ENCODE assay signal across 34 cellular contexts in genomic region chr13:92315265-92315664, GRCh38.
DNase-seq lines count a peak whose midpoint lies in the region; ATAC-seq and TF ChIP-seq lines count a peak whose summit lies in the region.
"Had no signal": no experiment of that assay in that cellular context is flagged by ENCODE, and none has a peak within 500 bp of the region (broad histone marks: within the 10 kb centered on the region; RNA-seq: fewer than 3 reads in every experiment).

No MANE protein-coding gene starts in this region.

- DNase-seq in fibroblast of lung (ENCODE audit: low read depth in 2 of 2) (peak; percentile 20 to 31), LoVo (ENCODE audit: low spot score) (no peak), foreskin fibroblast (no peak), SK-N-DZ (ENCODE audit: low spot score) (no peak)
- DNase-seq: activated B cell treated with CpG ODN at 0.5 μM for 24 hours; activated CD4-positive, alpha-beta T cell treated with anti-CD3 and anti-CD28 coated beads, Interleukin-2, amount 10 ng/mL, durations not matched to agents 7 days and 5 days; activated effector memory CD4-positive, alpha-beta T cell treated with Interleukin-2 at 50 U/mL for 16 hours; AML-193; aorta; caudate nucleus; CD4-positive, alpha-beta T cell; cortex of kidney; DND-41; effector memory CD4-positive, alpha-beta T cell; GF-D8; immature natural killer cell; left colon; mesendoderm; NCI-H1417; NCI-H2029 treated with DMSO at 0.1 percent for 48 hours; NCI-H345; retina; small intestine; stimulated activated naive CD4-positive, alpha-beta T cell treated with Interleukin-2 at 50 U/mL for 16 hours; T-helper 1 cell had no signal

- no peak overlapping the region for H3K4me3 ChIP-seq in OCI-LY3 (ENCODE audit: low read length)
- H3K4me3 ChIP-seq in fibroblast of lung (replicated peaks in 1 of 4; ENCODE audit: control extremely low read depth in 1 of 4, insufficient read depth in 1 of 4, low read depth in 3 of 4, low read length in 4 of 4): no peak overlapping the region
- H3K4me3 ChIP-seq in foreskin fibroblast (ENCODE audit: low read depth in 1 of 2, low read length in 2 of 2): no peak overlapping the region
- H3K4me3 ChIP-seq: A549, K562, SJCRH30 had no signal

- H3K27ac ChIP-seq in OCI-LY3 (ENCODE audit: low read length) (no peak overlapping the region), fibroblast of lung (ENCODE audit: insufficient read depth, low read length) (no peak overlapping the region)
- H3K27ac ChIP-seq: A549, epithelial cell of prostate, parathyroid adenoma, SJCRH30 had no signal

- peaks cover 7% of the 10 kb centered on the region for H3K36me3 ChIP-seq in OCI-LY3 (replicated peaks; ENCODE audit: low read depth, low read length)
- no peaks in the 10 kb centered on the region for H3K36me3 ChIP-seq in fibroblast of lung (ENCODE audit: control insufficient read depth, insufficient read depth, low read length)
- H3K36me3 ChIP-seq: SJCRH30 had no signal

- H2AFZ ChIP-seq in OCI-LY3 (ENCODE audit: low read depth, low read length) (no peak overlapping the region), fibroblast of lung (ENCODE audit: low read length) (no peak overlapping the region)
- H2AFZ ChIP-seq: parathyroid adenoma had no signal

- H3K79me2 ChIP-seq in OCI-LY3 (ENCODE audit: low read length) (no peaks in the 10 kb centered on the region), fibroblast of lung (ENCODE audit: control insufficient read depth, insufficient read depth, low read length) (no peaks in the 10 kb centered on the region)
- H3K79me2 ChIP-seq: parathyroid adenoma had no signal

- no peaks in the 10 kb centered on the region for H3K27me3 ChIP-seq in OCI-LY3 (ENCODE audit: low read depth, low read length)
- no peaks in the 10 kb centered on the region for H3K27me3 ChIP-seq in fibroblast of lung (ENCODE audit: control insufficient read depth, insufficient read depth, low read length)
- H3K27me3 ChIP-seq: SJCRH30 had no signal

- peaks cover 20% of the 10 kb centered on the region; the same call in 1 of the 2 replicates for H3K9me3 ChIP-seq in OCI-LY3 (ENCODE audit: insufficient read depth, low read length)
- H3K9me3 ChIP-seq in fibroblast of lung (ENCODE audit: control insufficient read depth, insufficient read depth, low read depth, low read length): no peaks in the 10 kb centered on the region
- H3K9me3 ChIP-seq: A549, SJCRH30 had no signal

- H4K20me1 ChIP-seq in OCI-LY3 (ENCODE audit: insufficient read depth, low read length): no peaks in the 10 kb centered on the region
- H4K20me1 ChIP-seq in fibroblast of lung (ENCODE audit: control insufficient read depth, extremely low read depth, insufficient read depth, low read length): no peaks in the 10 kb centered on the region

- H3K9ac ChIP-seq in OCI-LY3 (ENCODE audit: low read length) (no peak overlapping the region), fibroblast of lung (ENCODE audit: insufficient read depth, low read length) (no peak overlapping the region)
- H3K9ac ChIP-seq: parathyroid adenoma had no signal

- H3K4me2 ChIP-seq in OCI-LY3 (ENCODE audit: low read length) (peak overlapping the region; percentile 34), fibroblast of lung (ENCODE audit: extremely low read depth, insufficient read depth, low read length) (no peak overlapping the region)
- H3K4me2 ChIP-seq: A549 had no signal

- H3K4me1 ChIP-seq in OCI-LY3 (ENCODE audit: low read length) (peaks cover 27% of the 10 kb centered on the region), fibroblast of lung (ENCODE audit: control insufficient read depth, extremely low read depth, insufficient read depth, low read length) (no peaks in the 10 kb centered on the region)
- H3K4me1 ChIP-seq: A549, parathyroid adenoma had no signal

- TF ChIP-seq CTCF in OCI-LY3 (IDR thresholded peaks at IDR 0.05; ENCODE audit: low read depth, low read length) (no peak), fibroblast of lung (conservative IDR thresholded peaks at IDR 0.05 in 1 of 2, IDR thresholded peaks at IDR 0.05 in 1 of 2; ENCODE audit: low read depth in 1 of 2, low read length in 2 of 2) (no peak), foreskin fibroblast (IDR thresholded peaks at IDR 0.05; ENCODE audit: low read depth, low read length) (no peak)

- ATAC-seq in GM18511 (IDR thresholded peaks at IDR 0.05; ENCODE audit: unreplicated experiment): peak; percentile 46
- ATAC-seq in HG02981 (IDR thresholded peaks at IDR 0.05; ENCODE audit: unreplicated experiment): peak; percentile 47
- no peak for ATAC-seq in HG03571 (IDR thresholded peaks at IDR 0.05; ENCODE audit: unreplicated experiment)
- ATAC-seq: A549, K562, left colon had no signal

Comparison
In these comparisons a context has a peak if more than half of its experiments do, and no peak if none do; other contexts are left out.
1. DNase-seq: peak in fibroblast of lung (2 of 2); none in LoVo (single experiment), foreskin fibroblast (0 of 2) and SK-N-DZ (single experiment).